11 cellular contexts compared by ENCODE assay signal in the genomic region with DNA sequence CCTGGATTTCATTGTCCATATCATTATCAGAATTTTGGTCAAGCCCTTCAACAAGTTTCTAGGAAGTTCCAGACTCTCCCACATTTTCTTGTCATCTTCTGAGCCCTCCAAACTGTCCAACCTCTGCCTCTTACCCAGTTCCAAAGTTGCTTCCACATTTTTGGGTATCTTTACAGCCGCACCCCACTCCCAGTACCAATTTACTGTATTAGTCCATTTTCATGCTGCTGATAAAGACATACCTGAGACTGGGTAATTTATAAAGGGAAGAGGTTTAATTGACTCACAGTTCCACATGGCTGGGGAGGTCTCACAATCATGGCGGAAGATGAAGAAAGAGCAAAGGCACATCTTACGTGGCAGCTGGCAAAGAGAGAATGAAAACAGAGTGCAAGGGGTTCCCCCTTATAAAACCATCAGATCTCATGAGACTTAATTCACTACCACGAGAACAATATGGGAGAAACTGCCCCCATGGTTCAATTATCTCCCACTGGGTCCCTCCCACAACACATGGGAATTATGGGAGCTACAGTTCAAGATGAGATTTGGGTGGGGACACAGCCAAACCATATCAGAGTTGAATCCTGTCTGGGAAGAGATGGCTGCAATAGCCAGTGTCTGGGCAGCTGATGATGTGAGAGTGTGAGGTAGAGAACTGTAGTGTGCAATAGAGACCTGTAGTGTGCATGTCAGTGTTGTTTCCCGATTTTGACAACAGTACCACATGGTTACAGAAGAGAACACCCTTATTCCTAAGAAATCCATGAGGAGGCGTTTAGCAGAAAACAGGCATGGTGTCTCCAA. TPM values are rescaled to one million over a fixed set of nuclear protein-coding genes. Genes with fewer than 3 reads are reported as not detected.
DNase-seq lines count a peak whose midpoint lies in the region; ATAC-seq lines count a peak whose summit lies in the region.
"Not testable (repeated sequence)": the region's sequence is repeated elsewhere in the genome, so short reads cannot be mapped to it uniquely, and the experiment has no call there.
"Had no signal": no experiment of that assay in that cellular context is flagged by ENCODE, and none has a peak within 500 bp of the region (broad histone marks: within the 10 kb centered on the region; RNA-seq: fewer than 3 reads in every experiment).

No MANE protein-coding gene starts in this region.

- H3K27ac Mint-ChIP-seq in T-cell, result peak overlapping the region; percentile 12 to 88
- H3K27ac Mint-ChIP-seq in activated CD4-positive, alpha-beta T cell treated with anti-CD3 and anti-CD28 coated beads, Interleukin-2, amount 10 ng/mL, durations not matched to agents 24 days and 14 days, result peak overlapping the region; percentile 15
- H3K27ac Mint-ChIP-seq in activated T-helper 2 cell treated with anti-CD3 and anti-CD28 coated beads, Interferon-gamma antibody, Interleukin-2, Interleukin-4, amounts not matched to agents 10 μg/mL and 5 μg/mL and 100 μg/mL, durations not matched to agents 14 hours and 24 hours and 36 hours, result peak overlapping the region; percentile 9
- H3K27ac Mint-ChIP-seq in activated naive CD8-positive, alpha-beta T cell treated with anti-CD3 and anti-CD28 coated beads, Interleukin-2, amount 50 U/mL, for 24 hours, result peak overlapping the region; percentile 61
- peak overlapping the region in 6 of 9 donors; percentile 7 to 82 (median 56) for H3K27ac Mint-ChIP-seq in naive thymus-derived CD4-positive, alpha-beta T cell
- not testable (repeated sequence) for H3K27ac Mint-ChIP-seq in stimulated activated effector memory CD8-positive, alpha-beta T cell treated with anti-CD3 and anti-CD28 coated beads, Interleukin-12 subunit alpha, Interleukin-12 subunit beta, amount 100 ng/mL, for 72 hours

- H3K36me3 Mint-ChIP-seq in T-cell, result peaks cover 57% of the 10 kb centered on the region
- H3K36me3 Mint-ChIP-seq in activated CD4-positive, alpha-beta T cell treated with anti-CD3 and anti-CD28 coated beads, Interleukin-2, amount 10 ng/mL, durations not matched to agents 24 days and 14 days (ENCODE audit: low read depth), result peaks cover 25% of the 10 kb centered on the region
- peaks cover 14% of the 10 kb centered on the region for H3K36me3 Mint-ChIP-seq in activated T-helper 2 cell treated with anti-CD3 and anti-CD28 coated beads, Interferon-gamma antibody, Interleukin-2, Interleukin-4, amounts not matched to agents 10 μg/mL and 5 μg/mL and 100 μg/mL, durations not matched to agents 14 hours and 24 hours and 36 hours (ENCODE audit: low read depth)
- peaks cover 29% of the 10 kb centered on the region for H3K36me3 Mint-ChIP-seq in activated naive CD8-positive, alpha-beta T cell treated with anti-CD3 and anti-CD28 coated beads, Interleukin-2, amount 50 U/mL, for 24 hours (ENCODE audit: low read depth)
- peaks cover 24 to 63% (median 57%) of the 10 kb centered on the region in 5 donors for H3K36me3 Mint-ChIP-seq in naive thymus-derived CD4-positive, alpha-beta T cell
- not testable (repeated sequence) for H3K36me3 Mint-ChIP-seq in stimulated activated effector memory CD8-positive, alpha-beta T cell treated with anti-CD3 and anti-CD28 coated beads, Interleukin-12 subunit alpha, Interleukin-12 subunit beta, amount 100 ng/mL, for 72 hours

- H3K27ac ChIP-seq in naive thymus-derived CD4-positive, alpha-beta T cell (ENCODE audit: low read depth, low read length), result not testable (repeated sequence)

- intact Hi-C loops in activated CD4-positive, alpha-beta T cell treated with anti-CD3 and anti-CD28 coated beads, Interleukin-2, amount 10 ng/mL, durations not matched to agents 24 days and 14 days (cut with micrococcal nuclease), result not testable (repeated sequence)
- intact Hi-C loops in activated T-helper 2 cell treated with anti-CD3 and anti-CD28 coated beads, Interferon-gamma antibody, Interleukin-2, Interleukin-4, amounts not matched to agents 10 μg/mL and 5 μg/mL and 100 μg/mL, durations not matched to agents 14 hours and 24 hours and 36 hours (cut with micrococcal nuclease), result loop anchor here (2.0 kb wide), 1 partner anchor 13 kb away; no protein-coding TSS in a partner anchor
- intact Hi-C loops in naive thymus-derived CD4-positive, alpha-beta T cell (cut with micrococcal nuclease), result loop anchor here in 1 of 2 donors (5.0 kb wide), 1 partner anchor 33 kb away; a partner anchor contains a TSS

- POLR2A ChIA-PET in T-cell (lab: Charles Lee); naive thymus-derived CD4-positive, alpha-beta T cell (lab: Charles Lee): not testable (repeated sequence)

- peak in 1 of 4 experiments; percentile 10 for ATAC-seq in T-cell (replicated peaks in 1 of 4)
- ATAC-seq in activated naive CD8-positive, alpha-beta T cell treated with anti-CD3 and anti-CD28 coated beads, Interleukin-2, amount 50 U/mL, for 24 hours, result not testable (repeated sequence)
- peak; percentile 36 for ATAC-seq in naive thymus-derived CD4-positive, alpha-beta T cell
- peak; percentile 16 for ATAC-seq in stimulated activated effector memory CD8-positive, alpha-beta T cell treated with anti-CD3 and anti-CD28 coated beads, Interleukin-12 subunit alpha, Interleukin-12 subunit beta, amount 100 ng/mL, for 72 hours

- peak; percentile 53 for DNase-seq in CD1c-positive myeloid dendritic cell (ENCODE audit: extremely low spot score)
- not testable (repeated sequence) for DNase-seq in T-cell; activated CD4-positive, alpha-beta T cell treated with anti-CD3 and anti-CD28 coated beads, Interleukin-2, amount 10 ng/mL, durations not matched to agents 24 days and 14 days; activated T-helper 2 cell treated with anti-CD3 and anti-CD28 coated beads, Interferon-gamma antibody, Interleukin-2, Interleukin-4, amounts not matched to agents 10 μg/mL and 5 μg/mL and 100 μg/mL, durations not matched to agents 14 hours and 24 hours and 36 hours (ENCODE audit: low spot score); activated naive CD8-positive, alpha-beta T cell treated with anti-CD3 and anti-CD28 coated beads, Interleukin-2, amount 50 U/mL, for 24 hours; naive thymus-derived CD4-positive, alpha-beta T cell; stimulated activated effector memory CD8-positive, alpha-beta T cell treated with anti-CD3 and anti-CD28 coated beads, Interleukin-12 subunit alpha, Interleukin-12 subunit beta, amount 100 ng/mL, for 72 hours (ENCODE audit: low spot score in 2 of 2)

- H3K9me3 ChIP-seq in naive thymus-derived CD4-positive, alpha-beta T cell (ENCODE audit: control insufficient read depth in 2 of 3, low read length in 3 of 3), result peaks cover 0 to 12% (median 0%) of the 10 kb centered on the region in 3 experiments

- H3K9me3 Mint-ChIP-seq in T-cell, result peaks cover 8 to 26% (median 10%) of the 10 kb centered on the region in 3 donors
- not testable (repeated sequence) for H3K9me3 Mint-ChIP-seq in activated CD4-positive, alpha-beta T cell treated with anti-CD3 and anti-CD28 coated beads, Interleukin-2, amount 10 ng/mL, durations not matched to agents 24 days and 14 days
- H3K9me3 Mint-ChIP-seq in activated T-helper 2 cell treated with anti-CD3 and anti-CD28 coated beads, Interferon-gamma antibody, Interleukin-2, Interleukin-4, amounts not matched to agents 10 μg/mL and 5 μg/mL and 100 μg/mL, durations not matched to agents 14 hours and 24 hours and 36 hours, result peaks cover 25% of the 10 kb centered on the region
- H3K9me3 Mint-ChIP-seq in activated naive CD8-positive, alpha-beta T cell treated with anti-CD3 and anti-CD28 coated beads, Interleukin-2, amount 50 U/mL, for 24 hours, result peaks cover 25% of the 10 kb centered on the region
- H3K9me3 Mint-ChIP-seq in naive thymus-derived CD4-positive, alpha-beta T cell, result peaks cover 0 to 31% (median 14%) of the 10 kb centered on the region in 11 donors
- H3K9me3 Mint-ChIP-seq in stimulated activated effector memory CD8-positive, alpha-beta T cell treated with anti-CD3 and anti-CD28 coated beads, Interleukin-12 subunit alpha, Interleukin-12 subunit beta, amount 100 ng/mL, for 72 hours, result peaks cover 12% of the 10 kb centered on the region

- peaks cover 23 to 31% (median 28%) of the 10 kb centered on the region in 3 donors for H3K4me1 Mint-ChIP-seq in T-cell
- peaks cover 12% of the 10 kb centered on the region for H3K4me1 Mint-ChIP-seq in activated CD4-positive, alpha-beta T cell treated with anti-CD3 and anti-CD28 coated beads, Interleukin-2, amount 10 ng/mL, durations not matched to agents 24 days and 14 days
- H3K4me1 Mint-ChIP-seq in activated T-helper 2 cell treated with anti-CD3 and anti-CD28 coated beads, Interferon-gamma antibody, Interleukin-2, Interleukin-4, amounts not matched to agents 10 μg/mL and 5 μg/mL and 100 μg/mL, durations not matched to agents 14 hours and 24 hours and 36 hours (ENCODE audit: low read depth), result peaks cover 12% of the 10 kb centered on the region
- H3K4me1 Mint-ChIP-seq in activated naive CD8-positive, alpha-beta T cell treated with anti-CD3 and anti-CD28 coated beads, Interleukin-2, amount 50 U/mL, for 24 hours, result peaks cover 24% of the 10 kb centered on the region
- peaks cover 16 to 58% (median 43%) of the 10 kb centered on the region in 7 donors for H3K4me1 Mint-ChIP-seq in naive thymus-derived CD4-positive, alpha-beta T cell
- peaks cover 17% of the 10 kb centered on the region for H3K4me1 Mint-ChIP-seq in stimulated activated effector memory CD8-positive, alpha-beta T cell treated with anti-CD3 and anti-CD28 coated beads, Interleukin-12 subunit alpha, Interleukin-12 subunit beta, amount 100 ng/mL, for 72 hours

- not testable (repeated sequence) for H3K4me3 ChIP-seq in naive thymus-derived CD4-positive, alpha-beta T cell (ENCODE audit: low read length)

- CTCF ChIA-PET in T-cell (lab: Charles Lee), result not testable (repeated sequence)
- CTCF ChIA-PET in naive thymus-derived CD4-positive, alpha-beta T cell (lab: Charles Lee), result interaction anchor here (1.0 kb wide), 1 partner anchor 53 kb away, joined by 4 read pairs; no protein-coding TSS in a partner anchor

- not testable (repeated sequence) for H3K27me3 ChIP-seq in naive thymus-derived CD4-positive, alpha-beta T cell (ENCODE audit: control insufficient read depth in 2 of 2, insufficient read depth in 2 of 2, low read length in 2 of 2)

- not testable (repeated sequence) for H3K4me1 ChIP-seq in naive thymus-derived CD4-positive, alpha-beta T cell (ENCODE audit: control insufficient read depth in 2 of 2, insufficient read depth in 2 of 2, low read length in 2 of 2)

- peak overlapping the region; percentile 14 to 57 (median 50) for H3K4me3 Mint-ChIP-seq in T-cell
- peak overlapping the region; percentile 59 for H3K4me3 Mint-ChIP-seq in activated CD4-positive, alpha-beta T cell treated with anti-CD3 and anti-CD28 coated beads, Interleukin-2, amount 10 ng/mL, durations not matched to agents 24 days and 14 days
- H3K4me3 Mint-ChIP-seq in activated T-helper 2 cell treated with anti-CD3 and anti-CD28 coated beads, Interferon-gamma antibody, Interleukin-2, Interleukin-4, amounts not matched to agents 10 μg/mL and 5 μg/mL and 100 μg/mL, durations not matched to agents 14 hours and 24 hours and 36 hours (ENCODE audit: low read depth), result peak overlapping the region; percentile 31
- peak overlapping the region; percentile 66 for H3K4me3 Mint-ChIP-seq in activated naive CD8-positive, alpha-beta T cell treated with anti-CD3 and anti-CD28 coated beads, Interleukin-2, amount 50 U/mL, for 24 hours
- H3K4me3 Mint-ChIP-seq in naive thymus-derived CD4-positive, alpha-beta T cell, result peak overlapping the region; percentile 49 to 84 (median 74)
- H3K4me3 Mint-ChIP-seq in stimulated activated effector memory CD8-positive, alpha-beta T cell treated with anti-CD3 and anti-CD28 coated beads, Interleukin-12 subunit alpha, Interleukin-12 subunit beta, amount 100 ng/mL, for 72 hours, result not testable (repeated sequence)

- not testable (repeated sequence) for H3K27me3 Mint-ChIP-seq in T-cell; activated CD4-positive, alpha-beta T cell treated with anti-CD3 and anti-CD28 coated beads, Interleukin-2, amount 10 ng/mL, durations not matched to agents 24 days and 14 days; activated T-helper 2 cell treated with anti-CD3 and anti-CD28 coated beads, Interferon-gamma antibody, Interleukin-2, Interleukin-4, amounts not matched to agents 10 μg/mL and 5 μg/mL and 100 μg/mL, durations not matched to agents 14 hours and 24 hours and 36 hours (ENCODE audit: low read depth); activated naive CD8-positive, alpha-beta T cell treated with anti-CD3 and anti-CD28 coated beads, Interleukin-2, amount 50 U/mL, for 24 hours; naive thymus-derived CD4-positive, alpha-beta T cell

- H3K36me3 ChIP-seq in naive thymus-derived CD4-positive, alpha-beta T cell (ENCODE audit: control insufficient read depth in 2 of 3, insufficient read depth in 3 of 3, low read length in 3 of 3), result not testable (repeated sequence)

RNA-seq across cellular contexts. Expression of a gene that starts 35.5 kb away (rescaled TPM):
- total RNA-seq in T-cell, result 10 to 100 TPM; 20.9 to 32.9 (median 24.0) TPM
- 6.4 TPM in 2 replicates for total RNA-seq in activated CD4-positive, alpha-beta T cell treated with anti-CD3 and anti-CD28 coated beads, Interleukin-2, amount 10 ng/mL, durations not matched to agents 24 days and 14 days
- total RNA-seq in activated T-helper 2 cell treated with anti-CD3 and anti-CD28 coated beads, Interferon-gamma antibody, Interleukin-2, Interleukin-4, amounts not matched to agents 10 μg/mL and 5 μg/mL and 100 μg/mL, durations not matched to agents 14 hours and 24 hours and 36 hours, result 3.4 and 4.0 TPM in 2 replicates
- total RNA-seq in naive thymus-derived CD4-positive, alpha-beta T cell, result 10 to 100 TPM; 14.7 to 46.4 (median 41.4) TPM
- polyA plus RNA-seq in naive thymus-derived CD4-positive, alpha-beta T cell, result 10 to 100 TPM; 15.8 to 20.9 TPM
- total RNA-seq: IMR-90, RPMI7951 had no signal
- polyA plus RNA-seq: BJ had no signal

RNA-seq across cellular contexts. Expression of a gene that starts 36.0 kb away (rescaled TPM):
- total RNA-seq in T-cell, result under 1 TPM; 0.07 to 0.73 (median 0.22) TPM
- not detected in 2 replicates for total RNA-seq in activated CD4-positive, alpha-beta T cell treated with anti-CD3 and anti-CD28 coated beads, Interleukin-2, amount 10 ng/mL, durations not matched to agents 24 days and 14 days
- total RNA-seq in activated T-helper 2 cell treated with anti-CD3 and anti-CD28 coated beads, Interferon-gamma antibody, Interleukin-2, Interleukin-4, amounts not matched to agents 10 μg/mL and 5 μg/mL and 100 μg/mL, durations not matched to agents 14 hours and 24 hours and 36 hours, result not detected in 2 replicates
- 1 to 10 TPM in 1 of 5 experiments, under 1 TPM in 4; 0.05 to 1.1 (median 0.73) TPM for total RNA-seq in naive thymus-derived CD4-positive, alpha-beta T cell
- polyA plus RNA-seq in naive thymus-derived CD4-positive, alpha-beta T cell, result under 1 TPM in 1 of 2 donors, not detected in 1; 0.09 TPM
- total RNA-seq: G401, IMR-90, RPMI7951 had no signal
- polyA plus RNA-seq: BJ, IMR-90 had no signal
